ENCODE assay signal across 10 cellular contexts in the genomic region with DNA sequence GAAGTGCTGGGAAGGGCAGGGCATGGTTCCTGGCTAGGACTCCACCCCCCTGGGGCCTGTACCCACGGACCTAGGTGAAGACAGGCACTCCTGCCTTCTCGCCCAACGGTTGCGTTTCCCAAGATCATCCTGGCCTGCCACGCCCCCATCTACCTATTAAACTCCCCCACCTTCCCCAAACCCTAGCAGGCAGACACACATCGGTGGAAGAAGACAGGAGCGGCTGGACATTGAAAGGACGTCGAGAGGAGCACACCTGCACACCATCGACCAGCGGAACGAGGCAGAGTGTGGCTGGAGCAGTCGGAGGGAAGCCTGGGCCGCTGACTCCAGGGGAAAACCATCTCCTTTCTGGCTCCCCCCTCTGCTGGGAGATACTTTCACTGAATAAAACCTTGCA. TPM values are rescaled to one million over a fixed set of nuclear protein-coding genes. Genes with fewer than 3 reads are reported as not detected.
A peak's percentile ranks its signal among the peaks of the same experiment; 100 is the strongest.
DNase-seq lines count a peak whose midpoint lies in the region; ATAC-seq and TF ChIP-seq lines count a peak whose summit lies in the region.
"Had no signal": no experiment of that assay in that cellular context is flagged by ENCODE, and none has a peak within 500 bp of the region (broad histone marks: within the 10 kb centered on the region; RNA-seq: fewer than 3 reads in every experiment).

No MANE protein-coding gene starts in this region.

- no TSS peak for BruUV-seq in IMR-90 (replicated peaks; lab: Mats Ljungman, UMichigan)

- H3K4ac ChIP-seq in IMR-90 (ENCODE audit: low read depth, low read length), result peak overlapping the region; percentile 97

- no peak for TF ChIP-seq POLR2A in IMR-90 (IDR thresholded peaks at IDR 0.05; ENCODE audit: low read depth, low read length)

- peak overlapping the region; percentile 97 for H3K14ac ChIP-seq in IMR-90 (replicated peaks; ENCODE audit: low read depth, low read length)

- CTCF ChIA-PET in AG04450 (lab: Charles Lee), result interaction anchor here (0.6 to 3.3 kb wide), 2 partner anchors 158 to 355 kb away, joined by 4 to 11 read pairs; no protein-coding TSS in a partner anchor
- CTCF ChIA-PET in IMR-90 (lab: Yijun Ruan, JAX), result interaction anchor here (1.1 kb wide), 1 partner anchor 53 kb away, joined by 3 read pairs; no protein-coding TSS in a partner anchor

- peak overlapping the region; percentile 53 for H3K9ac ChIP-seq in IMR-90 (ENCODE audit: low read depth, low read length)
- peak overlapping the region in 1 of 2 donors; percentile 60 for H3K9ac ChIP-seq in colonic mucosa (ENCODE audit: low read depth in 2 of 2, low read length in 2 of 2)

- H2AK5ac ChIP-seq in IMR-90 (ENCODE audit: low read depth, low read length), result peak overlapping the region; percentile 72

- H3K18ac ChIP-seq in IMR-90 (ENCODE audit: low read depth, low read length), result peak overlapping the region; percentile 82

- H2BK120ac ChIP-seq in IMR-90 (ENCODE audit: low read depth, low read length), result peak overlapping the region; percentile 98

- peak overlapping the region; percentile 93; the same call in 2 of the 3 replicates for H2BK15ac ChIP-seq in IMR-90 (ENCODE audit: low read depth, low read length)

- peaks cover 7% of the 10 kb centered on the region for H3K9me3 ChIP-seq in AG04450 (ENCODE audit: control insufficient read depth, insufficient read depth, low read length)
- no peaks in the 10 kb centered on the region; the same call in 1 of the 2 replicates for H3K9me3 ChIP-seq in IMR-90 (ENCODE audit: control insufficient read depth, insufficient read depth, low read length)
- no peaks in the 10 kb centered on the region for H3K9me3 ChIP-seq in colonic mucosa
- H3K9me3 ChIP-seq in neutrophil, result no peaks in the 10 kb centered on the region

- peak overlapping the region; percentile 65 to 99 for H4K8ac ChIP-seq in IMR-90 (ENCODE audit: low read depth in 2 of 2, low read length in 2 of 2)

- in situ Hi-C loops in IMR-90 (cut with MboI; ENCODE audit: low sequenced_read_pairs), result no loop called here

- no peak; the same call in 1 of the 2 replicates for ATAC-seq in IMR-90 (ENCODE audit: low read depth)

- H4K20me1 ChIP-seq in IMR-90 (ENCODE audit: insufficient read depth, low read length), result no peaks in the 10 kb centered on the region

- H3K36me3 ChIP-seq in IMR-90 (ENCODE audit: control insufficient read depth, insufficient read depth, low read length) (no peaks in the 10 kb centered on the region), colonic mucosa (no peaks in the 10 kb centered on the region), neutrophil (no peaks in the 10 kb centered on the region)

- H3K79me1 ChIP-seq in IMR-90 (ENCODE audit: low read depth in 1 of 2, low read length in 2 of 2), result no peaks in the 10 kb centered on the region

- dilution Hi-C loops in IMR-90 (cut with HindIII; ENCODE audit: low sequenced_read_pairs, unreplicated experiment), result no loop called here

- no peak for DNase-seq in AG04450 (ENCODE audit: low read depth, low spot score)
- DNase-seq in IMR-90, result no peak
- DNase-seq in colonic mucosa, result no peak
- no peak for DNase-seq in NCI-H1930 (lab: John Stamatoyannopoulos, UW)
- DNase-seq in activated effector memory CD4-positive, alpha-beta T cell treated with anti-CD3 and anti-CD28 coated beads, Interleukin-2, amount 50 U/mL, for 16 hours, result no peak
- no peak for DNase-seq in GM20000 (ENCODE audit: low spot score)
- no peak for DNase-seq in NCI-H2196 (lab: John Stamatoyannopoulos, UW; ENCODE audit: unreplicated experiment)
- DNase-seq: activated naive CD4-positive, alpha-beta T cell; COR-L47 had no signal

- TF ChIP-seq RAD21 in IMR-90 (IDR thresholded peaks at IDR 0.05; ENCODE audit: low read length), result no peak

- peak overlapping the region; percentile 92 for H2AFZ ChIP-seq in IMR-90 (replicated peaks; ENCODE audit: low read length, poor library complexity)

- TF ChIP-seq CTCF in AG04450 (IDR thresholded peaks at IDR 0.05; ENCODE audit: low read depth, low read length), result no peak
- no peak for TF ChIP-seq CTCF in IMR-90 (conservative IDR thresholded peaks at IDR 0.05; ENCODE audit: low read depth, low read length)
- no peak for TF ChIP-seq CTCF in colonic mucosa (IDR thresholded peaks at IDR 0.05)
- no peak for TF ChIP-seq CTCF in neutrophil (IDR thresholded peaks at IDR 0.05)
- no peak for TF ChIP-seq CTCF in GM20000 (IDR thresholded peaks at IDR 0.05; ENCODE audit: extremely low read depth, missing control alignments)

- H2BK20ac ChIP-seq in IMR-90 (ENCODE audit: low read depth, low read length), result peak overlapping the region; percentile 98

- H3K4me2 ChIP-seq in IMR-90 (ENCODE audit: low read depth, low read length), result peak overlapping the region; percentile 66; the same call in 1 of the 2 replicates

- H3K4me1 ChIP-seq in IMR-90 (ENCODE audit: control insufficient read depth, insufficient read depth, low read length) (peaks cover 9% of the 10 kb centered on the region), colonic mucosa (no peaks in the 10 kb centered on the region), neutrophil (ENCODE audit: control insufficient read depth in 1 of 2, insufficient read depth in 1 of 2, low read depth in 1 of 2, low read length in 1 of 2) (peaks cover 25 to 31% of the 10 kb centered on the region in 2 experiments)

- peak overlapping the region; percentile 94 for H4K91ac ChIP-seq in IMR-90 (ENCODE audit: insufficient read depth, low read depth, low read length)

- peak overlapping the region; percentile 39 for H4K5ac ChIP-seq in IMR-90 (ENCODE audit: low read depth, low read length)

- H2AK9ac ChIP-seq in IMR-90 (replicated peaks; ENCODE audit: low read depth, low read length, poor library complexity), result peak overlapping the region; percentile 90

- H2BK5ac ChIP-seq in IMR-90 (ENCODE audit: low read depth, low read length, poor library complexity, severe bottlenecking), result peak overlapping the region; percentile 84

- intact Hi-C loops in IMR-90 (cut with micrococcal nuclease), result loop anchor here (10.0 kb wide), 1 partner anchor 555 kb away; no protein-coding TSS in a partner anchor
- intact Hi-C loops in colonic mucosa (cut with DNase I), result loop anchor here (10.0 kb wide), 1 partner anchor 55 kb away; no protein-coding TSS in a partner anchor

- peak overlapping the region; percentile 87; the same call in 1 of the 2 replicates for H3K56ac ChIP-seq in IMR-90 (ENCODE audit: extremely low read depth, insufficient read depth, low read length)

- H3K4me3 ChIP-seq in AG04450 (ENCODE audit: low read depth, low read length) (no peak overlapping the region), IMR-90 (ENCODE audit: insufficient read depth, low read depth, low read length) (no peak overlapping the region), colonic mucosa (no peak overlapping the region), neutrophil (ENCODE audit: low read depth in 1 of 2, low read length in 1 of 2) (peak overlapping the region; percentile 39 to 51)

- H3K27ac ChIP-seq in AG04450 (ENCODE audit: low read depth, low read length), result peak overlapping the region; percentile 96
- peak overlapping the region; percentile 79 for H3K27ac ChIP-seq in IMR-90 (ENCODE audit: insufficient read depth, low read length)
- H3K27ac ChIP-seq in colonic mucosa, result peak overlapping the region; percentile 66
- peak overlapping the region; percentile 75 for H3K27ac ChIP-seq in neutrophil

- peaks cover 6% of the 10 kb centered on the region; the same call in 1 of the 2 replicates for H3K9me1 ChIP-seq in IMR-90 (ENCODE audit: insufficient read depth, low read length)

- POLR2A ChIA-PET in AG04450 (lab: Yijun Ruan, JAX), result interaction anchor here (0.7 to 1.8 kb wide), 4 partner anchors 8 to 54 kb away, joined by 4 to 13 read pairs (median 10); no protein-coding TSS in a partner anchor
- POLR2A ChIA-PET in IMR-90 (lab: Charles Lee; ENCODE audit: unreplicated experiment), result no interaction called here

- peak overlapping the region; percentile 97; the same call in 1 of the 2 replicates for H3K23ac ChIP-seq in IMR-90 (ENCODE audit: low read depth, low read length)

- WGBS in IMR-90 (ENCODE audit: extremely low coverage in 2 of 2, insufficient read length in 1 of 2), 2 experiments, result 92% methylated on average over 7 of the region's 14 CpGs; no CpG with 5 or more reads in 1 of the 2 experiments

- no peaks in the 10 kb centered on the region for H3K27me3 ChIP-seq in AG04450 (ENCODE audit: control insufficient read depth, insufficient read depth, low read length)
- no peaks in the 10 kb centered on the region for H3K27me3 ChIP-seq in IMR-90 (ENCODE audit: control insufficient read depth, insufficient read depth, low read length)
- no peaks in the 10 kb centered on the region for H3K27me3 ChIP-seq in colonic mucosa
- H3K27me3 ChIP-seq in neutrophil, result no peaks in the 10 kb centered on the region

TF ChIP-seq in IMR-90, 13 proteins besides CTCF, POLR2A, EP300 and RAD21:
- TF ChIP-seq MXI1 (IDR thresholded peaks at IDR 0.05; ENCODE audit: borderline replicate concordance, low read depth, low read length) (no peak), CEBPB (IDR thresholded peaks at IDR 0.05; ENCODE audit: low read depth, low read length) (no peak)

RNA-seq across cellular contexts. Expression of gene ALOX5AP, which starts 45.6 kb away (rescaled TPM):
- polyA plus RNA-seq in AG04450 (2011; rRNA removed) (5.2 and 6.4 TPM in 2 replicates), IMR-90 (2012; rRNA removed) (0.62 and 0.63 TPM in 2 replicates)
- 0.78 and 2.5 TPM in 2 replicates for polyA minus RNA-seq in AG04450 (2011; rRNA and poly(A)+ RNA removed)
- total RNA-seq in IMR-90 (2012; rRNA removed) (0.28 TPM in 1 of 2 replicates, not detected in the other), colonic mucosa (1 to 10 TPM; 5.0 to 5.1 TPM)
- polyA plus RNA-seq in IMR-90 (2012; cell fraction: cytosol; rRNA removed), result 0.30 and 0.45 TPM in 2 replicates
- 0.53 TPM in 1 of 2 replicates, not detected in the other for polyA plus RNA-seq in IMR-90 (2012; cell fraction: nucleus; rRNA removed; ENCODE audit: low replicate concordance)

Comparison
In these comparisons a context has a peak if more than half of its experiments do, and no peak if none do; other contexts are left out.
1. H3K4me3 ChIP-seq: peak in neutrophil (2 of 2); none in AG04450 (single experiment), IMR-90 (single experiment) and colonic mucosa (single experiment).
2. Peak in every context shown above with its lines, with median percentiles within 50 percentile points of each other: H3K27ac ChIP-seq.